ENCODE assay signal across 8 cellular contexts in genomic region chr6:155248021-155249001, GRCh38. TPM values are rescaled to one million over a fixed set of nuclear protein-coding genes. Genes with fewer than 3 reads are reported as not detected.
DNase-seq lines count a peak whose midpoint lies in the region; ATAC-seq and TF ChIP-seq lines count a peak whose summit lies in the region.

No MANE protein-coding gene starts in this region.

- H3K4me1 Mint-ChIP-seq in activated T-helper 17 cell treated with anti-CD3 and anti-CD28 coated beads, Interleukin-2, amount 50 U/mL, for 72 hours: peaks cover 5% of the 10 kb centered on the region

- peak; percentile 51 for ATAC-seq in activated T-helper 17 cell treated with anti-CD3 and anti-CD28 coated beads, Interleukin-2, amount 50 U/mL, for 72 hours (replicated peaks)
- ATAC-seq in heart left ventricle: peak in 3 of 4 donors; percentile 20 to 38 (median 37)
- ATAC-seq in HG02970 (IDR thresholded peaks at IDR 0.05; ENCODE audit: low FRiP score, unreplicated experiment): no peak
- ATAC-seq in GM21528 (IDR thresholded peaks at IDR 0.05; ENCODE audit: low FRiP score, unreplicated experiment): no peak

- no peak overlapping the region for H3K4me3 Mint-ChIP-seq in activated T-helper 17 cell treated with anti-CD3 and anti-CD28 coated beads, Interleukin-2, amount 50 U/mL, for 72 hours

- H3K27me3 Mint-ChIP-seq in activated T-helper 17 cell treated with anti-CD3 and anti-CD28 coated beads, Interleukin-2, amount 50 U/mL, for 72 hours: no peaks in the 10 kb centered on the region

- intact Hi-C loops in heart left ventricle (cut with DNase I): loop anchor here in 8 of 10 donors (2.0 to 10.0 kb wide), 7 partner anchors 66 to 574 kb away; no protein-coding TSS in a partner anchor

- H3K4me3 ChIP-seq in AG04449 (ENCODE audit: low read depth, low read length) (no peak overlapping the region), HUES6 (ENCODE audit: low read depth, low read length) (no peak overlapping the region), heart left ventricle (no peak overlapping the region)

- peak overlapping the region; percentile 20; the same call in 1 of the 2 replicates for H3K27ac ChIP-seq in HUES6 (ENCODE audit: low read depth, low read length)
- peak overlapping the region in 1 of 12 donors; percentile 56 for H3K27ac ChIP-seq in heart left ventricle

- H3K36me3 ChIP-seq in HUES6 (ENCODE audit: control insufficient read depth, insufficient read depth, low read length) (peaks cover 51% of the 10 kb centered on the region), heart left ventricle (peaks cover 0 to 25% (median 14%) of the 10 kb centered on the region in 9 donors)

- H3K9me3 Mint-ChIP-seq in activated T-helper 17 cell treated with anti-CD3 and anti-CD28 coated beads, Interleukin-2, amount 50 U/mL, for 72 hours: no peaks in the 10 kb centered on the region

- POLR2A ChIA-PET in AG04449 (lab: Yijun Ruan, JAX): interaction anchor here (0.7 to 2.1 kb wide), 6 partner anchors 14 to 380 kb away, joined by 3 to 9 read pairs (median 3); no protein-coding TSS in a partner anchor

- H3K27me3 ChIP-seq in HUES6 (ENCODE audit: control insufficient read depth, insufficient read depth, low read length): no peaks in the 10 kb centered on the region
- no peaks in the 10 kb centered on the region for H3K27me3 ChIP-seq in heart left ventricle

- TF ChIP-seq CTCF in AG04449 (IDR thresholded peaks at IDR 0.05; ENCODE audit: insufficient read depth, low read length, missing control alignments): peak; percentile 80
- peak; percentile 44; the same call in 1 of the 2 replicates for TF ChIP-seq CTCF in GM12874 (IDR thresholded peaks at IDR 0.05; ENCODE audit: insufficient read depth, low read depth, low read length)
- TF ChIP-seq CTCF in heart left ventricle (IDR thresholded peaks at IDR 0.05): peak; percentile 29 to 78 (median 58)

- CTCF ChIA-PET in AG04449 (lab: Yijun Ruan, JAX): interaction anchor here (0.6 to 9.2 kb wide), 45 partner anchors 8 to 576 kb away, joined by 3 to 292 read pairs (median 5); partner anchors contain the start of gene CLDN20

- 77 to 81% (median 79%) methylated on average over 29 to 30 of the region's 30 CpGs for WGBS in heart left ventricle, 4 donors

- H3K27ac Mint-ChIP-seq in activated T-helper 17 cell treated with anti-CD3 and anti-CD28 coated beads, Interleukin-2, amount 50 U/mL, for 72 hours: peak overlapping the region; percentile 54

- H3K9me3 ChIP-seq in HUES6 (ENCODE audit: control insufficient read depth, insufficient read depth, low read depth, low read length) (no peaks in the 10 kb centered on the region), heart left ventricle (no peaks in the 10 kb centered on the region)

- H3K9ac ChIP-seq in HUES6 (ENCODE audit: low read length): peak overlapping the region; percentile 21

- no peak for TF ChIP-seq POLR2A in heart left ventricle (IDR thresholded peaks at IDR 0.05)

- DNase-seq in AG04449 (ENCODE audit: low read depth, low spot score): peak; percentile 56
- DNase-seq in heart left ventricle: peak in 3 of 5 donors; percentile 24 to 38 (median 34)
- peak; percentile 40 for DNase-seq in pulmonary artery endothelial cell (ENCODE audit: low read depth, low spot score)

- H3K4me1 ChIP-seq in HUES6 (ENCODE audit: control insufficient read depth, insufficient read depth, low read length) (peaks cover 15% of the 10 kb centered on the region; the same call in 1 of the 2 replicates), heart left ventricle (peaks cover 0 to 20% (median 6%) of the 10 kb centered on the region in 12 donors)

- H3K36me3 Mint-ChIP-seq in activated T-helper 17 cell treated with anti-CD3 and anti-CD28 coated beads, Interleukin-2, amount 50 U/mL, for 72 hours (ENCODE audit: low read depth): peaks cover 60% of the 10 kb centered on the region

RNA-seq across cellular contexts. Expression of gene CLDN20, which starts 15.5 kb away (rescaled TPM):
- total RNA-seq in activated T-helper 17 cell treated with anti-CD3 and anti-CD28 coated beads, Interleukin-2, amount 50 U/mL, for 72 hours: not detected
- total RNA-seq in heart left ventricle: not detected
- polyA plus RNA-seq in heart left ventricle: under 1 TPM in 1 of 2 donors, not detected in 1; 0.30 TPM
- not detected in 2 replicates for total RNA-seq in pulmonary artery endothelial cell

Comparison
In these comparisons a context has a peak if more than half of its experiments do, and no peak if none do; other contexts are left out.
1. ATAC-seq: peak in activated T-helper 17 cell treated with anti-CD3 and anti-CD28 coated beads, Interleukin-2, amount 50 U/mL, for 72 hours (single experiment) and heart left ventricle (3 of 4); none in HG02970 (single experiment) and GM21528 (single experiment).
2. Peak in every context shown above with its lines, with median percentiles within 50 percentile points of each other: DNase-seq and CTCF ChIP-seq.